1 cellular context compared by ENCODE assay signal in the genomic region with DNA sequence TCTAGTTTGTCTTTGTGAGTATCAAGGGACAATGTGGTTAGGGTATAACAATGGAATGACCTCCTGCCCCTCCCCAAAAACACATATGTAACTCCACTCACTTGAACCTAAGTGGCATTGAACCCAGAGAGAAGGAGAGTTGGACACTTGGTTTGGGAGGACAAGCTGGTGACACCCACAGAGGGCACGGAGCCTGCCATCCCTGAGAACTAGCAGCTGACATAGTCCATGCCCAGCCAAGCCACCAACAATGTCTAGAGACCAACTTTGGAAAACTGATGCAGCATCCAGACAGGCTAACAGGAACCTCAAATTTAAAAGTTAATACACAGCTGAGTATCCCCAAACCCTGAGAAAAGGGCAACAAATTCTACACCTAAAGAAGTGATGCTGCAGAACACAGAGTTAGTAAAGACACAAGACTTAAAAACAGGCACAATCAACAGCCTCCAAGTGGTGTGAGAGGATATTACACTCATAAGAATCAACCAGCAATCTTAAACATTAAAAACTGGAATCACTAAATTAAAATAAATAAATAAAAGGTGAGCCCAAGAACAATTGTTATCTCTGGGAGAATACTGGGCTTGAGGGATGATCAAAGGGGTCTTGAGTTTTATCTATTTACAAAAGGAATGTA.
TF ChIP-seq lines count a peak whose summit lies in the region.

No MANE protein-coding gene starts in this region.

TF ChIP-seq in SK-N-SH, 30 proteins besides CTCF, POLR2A, EP300 and RAD21 (continued from another document):
- TF ChIP-seq REST (IDR thresholded peaks at IDR 0.05; ENCODE audit: low read depth, low read length) (no peak), NFIC (IDR thresholded peaks at IDR 0.05; ENCODE audit: borderline replicate concordance) (no peak), TCF12 (IDR thresholded peaks at IDR 0.05) (no peak)
TF ChIP-seq in SK-N-SH: peak in this region for 0.
